In the genomic region with DNA sequence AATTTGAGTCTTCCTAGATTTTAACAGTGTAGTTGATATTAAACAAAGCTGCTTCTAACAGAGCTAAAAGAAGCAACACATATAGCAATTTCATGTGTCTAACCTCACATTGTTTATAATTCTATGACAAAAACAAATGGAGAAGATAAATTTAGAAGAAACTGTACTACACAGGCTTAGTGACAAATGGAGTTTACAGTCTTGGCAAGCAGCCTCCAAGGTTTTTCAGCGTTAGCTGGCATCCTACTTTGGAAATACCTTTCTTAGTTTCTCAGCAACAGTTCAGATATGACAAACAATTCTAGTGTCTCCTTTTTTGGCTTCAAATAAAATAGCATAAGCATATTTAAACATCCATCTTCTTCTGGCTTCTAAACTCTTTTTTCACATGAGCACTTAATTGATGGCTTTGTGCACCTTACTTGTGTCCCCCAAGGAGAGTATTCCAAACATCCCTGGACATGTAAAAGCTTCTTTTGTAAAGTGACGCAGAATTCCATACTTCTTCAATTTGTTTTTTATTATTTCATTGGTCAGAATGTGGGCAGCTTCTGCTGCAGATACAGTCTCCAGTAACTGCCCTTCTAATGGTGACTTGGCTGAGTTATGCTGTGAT, we compare ENCODE assay signal across 2 cellular contexts.
TF ChIP-seq lines count a peak whose summit lies in the region.

No MANE protein-coding gene starts in this region.

TF ChIP-seq in SK-N-SH treated with all-trans-retinoic acid at 6 μM for 48 hours, 23 proteins besides CTCF, POLR2A, EP300 and RAD21 (continued from another document):
- no peak for TF ChIP-seq ZNF8 (CRISPR knock-in tag; IDR thresholded peaks at IDR 0.05)
- TF ChIP-seq, protein P1, sequence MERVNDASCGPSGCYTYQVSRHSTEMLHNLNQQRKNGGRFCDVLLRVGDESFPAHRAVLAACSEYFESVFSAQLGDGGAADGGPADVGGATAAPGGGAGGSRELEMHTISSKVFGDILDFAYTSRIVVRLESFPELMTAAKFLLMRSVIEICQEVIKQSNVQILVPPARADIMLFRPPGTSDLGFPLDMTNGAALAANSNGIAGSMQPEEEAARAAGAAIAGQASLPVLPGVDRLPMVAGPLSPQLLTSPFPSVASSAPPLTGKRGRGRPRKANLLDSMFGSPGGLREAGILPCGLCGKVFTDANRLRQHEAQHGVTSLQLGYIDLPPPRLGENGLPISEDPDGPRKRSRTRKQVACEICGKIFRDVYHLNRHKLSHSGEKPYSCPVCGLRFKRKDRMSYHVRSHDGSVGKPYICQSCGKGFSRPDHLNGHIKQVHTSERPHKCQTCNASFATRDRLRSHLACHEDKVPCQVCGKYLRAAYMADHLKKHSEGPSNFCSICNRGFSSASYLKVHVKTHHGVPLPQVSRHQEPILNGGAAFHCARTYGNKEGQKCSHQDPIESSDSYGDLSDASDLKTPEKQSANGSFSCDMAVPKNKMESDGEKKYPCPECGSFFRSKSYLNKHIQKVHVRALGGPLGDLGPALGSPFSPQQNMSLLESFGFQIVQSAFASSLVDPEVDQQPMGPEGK (CRISPR knock-in tag; IDR thresholded peaks at IDR 0.05; ENCODE audit: borderline replicate concordance), result no peak
- TF ChIP-seq ZNF70 (CRISPR knock-in tag; IDR thresholded peaks at IDR 0.05), result no peak
- no peak for TF ChIP-seq ISL1 (CRISPR knock-in tag; IDR thresholded peaks at IDR 0.05)
- TF ChIP-seq ZC3H10 (CRISPR knock-in tag; IDR thresholded peaks at IDR 0.05), result no peak
- TF ChIP-seq OSR1 (CRISPR knock-in tag; IDR thresholded peaks at IDR 0.05), result no peak

TF ChIP-seq in SK-N-SH, 30 proteins besides CTCF, POLR2A, EP300 and RAD21 (continued from another document):
- TF ChIP-seq, protein P2, sequence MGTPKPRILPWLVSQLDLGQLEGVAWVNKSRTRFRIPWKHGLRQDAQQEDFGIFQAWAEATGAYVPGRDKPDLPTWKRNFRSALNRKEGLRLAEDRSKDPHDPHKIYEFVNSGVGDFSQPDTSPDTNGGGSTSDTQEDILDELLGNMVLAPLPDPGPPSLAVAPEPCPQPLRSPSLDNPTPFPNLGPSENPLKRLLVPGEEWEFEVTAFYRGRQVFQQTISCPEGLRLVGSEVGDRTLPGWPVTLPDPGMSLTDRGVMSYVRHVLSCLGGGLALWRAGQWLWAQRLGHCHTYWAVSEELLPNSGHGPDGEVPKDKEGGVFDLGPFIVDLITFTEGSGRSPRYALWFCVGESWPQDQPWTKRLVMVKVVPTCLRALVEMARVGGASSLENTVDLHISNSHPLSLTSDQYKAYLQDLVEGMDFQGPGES (IDR thresholded peaks at IDR 0.05; ENCODE audit: low read depth, low read length), result no peak
- TF ChIP-seq, protein P3, sequence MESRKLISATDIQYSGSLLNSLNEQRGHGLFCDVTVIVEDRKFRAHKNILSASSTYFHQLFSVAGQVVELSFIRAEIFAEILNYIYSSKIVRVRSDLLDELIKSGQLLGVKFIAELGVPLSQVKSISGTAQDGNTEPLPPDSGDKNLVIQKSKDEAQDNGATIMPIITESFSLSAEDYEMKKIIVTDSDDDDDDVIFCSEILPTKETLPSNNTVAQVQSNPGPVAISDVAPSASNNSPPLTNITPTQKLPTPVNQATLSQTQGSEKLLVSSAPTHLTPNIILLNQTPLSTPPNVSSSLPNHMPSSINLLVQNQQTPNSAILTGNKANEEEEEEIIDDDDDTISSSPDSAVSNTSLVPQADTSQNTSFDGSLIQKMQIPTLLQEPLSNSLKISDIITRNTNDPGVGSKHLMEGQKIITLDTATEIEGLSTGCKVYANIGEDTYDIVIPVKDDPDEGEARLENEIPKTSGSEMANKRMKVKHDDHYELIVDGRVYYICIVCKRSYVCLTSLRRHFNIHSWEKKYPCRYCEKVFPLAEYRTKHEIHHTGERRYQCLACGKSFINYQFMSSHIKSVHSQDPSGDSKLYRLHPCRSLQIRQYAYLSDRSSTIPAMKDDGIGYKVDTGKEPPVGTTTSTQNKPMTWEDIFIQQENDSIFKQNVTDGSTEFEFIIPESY (IDR thresholded peaks at IDR 0.05; ENCODE audit: borderline replicate concordance, low read depth), result no peak
- TF ChIP-seq, protein P4, sequence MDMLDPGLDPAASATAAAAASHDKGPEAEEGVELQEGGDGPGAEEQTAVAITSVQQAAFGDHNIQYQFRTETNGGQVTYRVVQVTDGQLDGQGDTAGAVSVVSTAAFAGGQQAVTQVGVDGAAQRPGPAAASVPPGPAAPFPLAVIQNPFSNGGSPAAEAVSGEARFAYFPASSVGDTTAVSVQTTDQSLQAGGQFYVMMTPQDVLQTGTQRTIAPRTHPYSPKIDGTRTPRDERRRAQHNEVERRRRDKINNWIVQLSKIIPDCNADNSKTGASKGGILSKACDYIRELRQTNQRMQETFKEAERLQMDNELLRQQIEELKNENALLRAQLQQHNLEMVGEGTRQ (IDR thresholded peaks at IDR 0.05; ENCODE audit: borderline replicate concordance, low read depth, low read length), result no peak
- TF ChIP-seq RXRA (IDR thresholded peaks at IDR 0.05; ENCODE audit: borderline replicate concordance, low read depth), result no peak
- TF ChIP-seq ELF1 (IDR thresholded peaks at IDR 0.05), result no peak
- TF ChIP-seq NRF1 (IDR thresholded peaks at IDR 0.05; ENCODE audit: low read depth, low read length), result no peak
